ENCODE assay signal across 9 cellular contexts in genomic region chr22:40818747-40819662, GRCh38. TPM values are rescaled to one million over a fixed set of nuclear protein-coding genes. Genes with fewer than 3 reads are reported as not detected.
DNase-seq lines count a peak whose midpoint lies in the region; ATAC-seq, FAIRE-seq and TF ChIP-seq lines count a peak whose summit lies in the region.
"Had no signal": no experiment of that assay in that cellular context is flagged by ENCODE, and none has a peak within 500 bp of the region (broad histone marks: within the 10 kb centered on the region; RNA-seq: fewer than 3 reads in every experiment).

TSS of gene SLC25A17 (minus strand) at chr22:40819346. CDS start at chr22:40819248, 98 bp downstream.

- peak within 1 kb of the TSS; percentile 83 for H3K27ac ChIP-seq in C4-2B
- H3K27ac ChIP-seq in endodermal cell (ENCODE audit: low read depth, low read length): peak within 1 kb of the TSS; percentile 72
- peak within 1 kb of the TSS; percentile 59 for H3K27ac ChIP-seq in mesendoderm (ENCODE audit: low read depth, low read length)

- H2AK5ac ChIP-seq in mesendoderm (ENCODE audit: low read length): no peak within 1 kb of the TSS

- H3K27ac Mint-ChIP-seq in endodermal cell: peak within 1 kb of the TSS; percentile 97

- H3K27me3 ChIP-seq in endodermal cell (ENCODE audit: control insufficient read depth, insufficient read depth, low read length, poor library complexity, severe bottlenecking) (no peaks in the 10 kb centered on the region), mesendoderm (ENCODE audit: insufficient read depth, low read length, poor library complexity) (no peaks in the 10 kb centered on the region)

- H3K79me2 ChIP-seq in mesendoderm (ENCODE audit: control insufficient read depth, insufficient read depth, low read length): peaks cover 24% of the 10 kb centered on the region

- H3K79me1 ChIP-seq in mesendoderm (ENCODE audit: low read length): peaks cover 14% of the 10 kb centered on the region

- peaks cover 19% of the 10 kb centered on the region for H3K4me1 Mint-ChIP-seq in endodermal cell

- no peaks in the 10 kb centered on the region for H3K27me3 Mint-ChIP-seq in endodermal cell (ENCODE audit: insufficient read depth)

- H3K9me3 Mint-ChIP-seq in endodermal cell: no peaks in the 10 kb centered on the region

- peak within 1 kb of the TSS; percentile 90 for H3K4me3 Mint-ChIP-seq in endodermal cell

- no peaks in the 10 kb centered on the region for H3K9me3 ChIP-seq in endodermal cell (ENCODE audit: control insufficient read depth, low read length)

- FAIRE-seq in HTR-8/SVneo (lab: Jason Lieb, UNC): no peak
- FAIRE-seq: endometrium had no signal

- peak within 1 kb of the TSS; percentile 72 for H3K4me2 ChIP-seq in mesendoderm (ENCODE audit: low read length)

- no peaks in the 10 kb centered on the region for H3K4me1 ChIP-seq in endodermal cell (ENCODE audit: control insufficient read depth, insufficient read depth, low read length)
- peaks cover 2% of the 10 kb centered on the region for H3K4me1 ChIP-seq in mesendoderm (ENCODE audit: control insufficient read depth, low read depth, low read length)

- H4K5ac ChIP-seq in mesendoderm (ENCODE audit: low read length): no peak within 1 kb of the TSS

- H3K36me3 ChIP-seq in endodermal cell (ENCODE audit: control insufficient read depth, insufficient read depth, low read length) (peaks cover 27% of the 10 kb centered on the region), mesendoderm (ENCODE audit: control insufficient read depth, insufficient read depth, low read length) (no peaks in the 10 kb centered on the region)

- TF ChIP-seq CTCF in C4-2B (conservative IDR thresholded peaks at IDR 0.05): peak; percentile 55
- peak; percentile 69 for TF ChIP-seq CTCF in endodermal cell (conservative IDR thresholded peaks at IDR 0.05)

- H3K4me3 ChIP-seq in endodermal cell (ENCODE audit: low read length): peak within 1 kb of the TSS; percentile 97
- H3K4me3 ChIP-seq in mesendoderm (ENCODE audit: low read length): peak within 1 kb of the TSS; percentile 97

- ATAC-seq in GM19397 (IDR thresholded peaks at IDR 0.05; ENCODE audit: unreplicated experiment): peak; percentile 64

- H3K9ac ChIP-seq in endodermal cell (ENCODE audit: extremely low read depth, low read length, poor library complexity, severe bottlenecking) (peak within 1 kb of the TSS; percentile 87), mesendoderm (ENCODE audit: low read length) (peak within 1 kb of the TSS; percentile 96)

- H3K4ac ChIP-seq in mesendoderm (ENCODE audit: low read depth, low read length): peak within 1 kb of the TSS; percentile 17

- no peak within 1 kb of the TSS for H2BK120ac ChIP-seq in mesendoderm (ENCODE audit: low read depth, low read length)

- H3K56ac ChIP-seq in mesendoderm (ENCODE audit: low read length): peak within 1 kb of the TSS; percentile 95

- WGBS in endodermal cell (ENCODE audit: insufficient coverage in 1 of 2, insufficient read length in 1 of 2), 2 experiments: 0% methylated on average over 19 to 60 of the region's 61 CpGs
- no CpG with 5 or more reads among the region's 61 CpGs for WGBS in mesendoderm (ENCODE audit: extremely low coverage, insufficient coverage, low lambda C conversion rate)

- peak within 1 kb of the TSS; percentile 27 for H2BK5ac ChIP-seq in mesendoderm (ENCODE audit: low read length)

- H4K8ac ChIP-seq in mesendoderm (ENCODE audit: low read depth, low read length): no peak within 1 kb of the TSS

- peaks cover 21% of the 10 kb centered on the region for H3K36me3 Mint-ChIP-seq in endodermal cell (ENCODE audit: low read depth)

- H3K18ac ChIP-seq in mesendoderm (ENCODE audit: low read length): peak within 1 kb of the TSS; percentile 72

- H3K23ac ChIP-seq in mesendoderm (ENCODE audit: low read length): peak within 1 kb of the TSS; percentile 54

- peak; percentile 88 for DNase-seq in HTR-8/SVneo (ENCODE audit: insufficient read length, low spot score)
- DNase-seq in NK-92 treated with Interleukin-12 subunit alpha and Interleukin-12 subunit beta, amount 100 ng/mL, for 24 hours (lab: John Stamatoyannopoulos, UW): peak; percentile 83
- DNase-seq in activated CD8-positive, alpha-beta memory T cell treated with anti-CD3 and anti-CD28 coated beads for 4 hours (ENCODE audit: low read depth in 2 of 2): peak; percentile 78 to 79
- DNase-seq in endodermal cell: peak; percentile 98
- peak; percentile 94 for DNase-seq in mesendoderm
- DNase-seq in stimulated activated CD8-positive, alpha-beta memory T cell treated with anti-CD3 and anti-CD28 coated beads, Interleukin-12 subunit alpha, Interleukin-12 subunit beta, amount 100 ng/mL, for 4 hours (ENCODE audit: low read depth): peak; percentile 83

- no peak within 1 kb of the TSS for H2BK15ac ChIP-seq in mesendoderm (replicated peaks; ENCODE audit: low read depth)

RNA-seq across cellular contexts. Expression of gene SLC25A17, which starts in this region (rescaled TPM):
- 10 to 100 TPM; 25.4 to 29.4 TPM for total RNA-seq in endodermal cell
- polyA plus RNA-seq in endodermal cell (2013, experiment 1 of 2): 24.3 TPM
- 23.4 TPM for polyA plus RNA-seq in endodermal cell (2013, experiment 2 of 2)
- polyA plus RNA-seq in mesendoderm (2013, experiment 1 of 2): 29.0 TPM
- polyA plus RNA-seq in mesendoderm (2013, experiment 2 of 2): 28.7 TPM

Comparison
In these comparisons a context has a peak if more than half of its experiments do, and no peak if none do; other contexts are left out.
1. Peak in every context shown above with its lines: DNase-seq, ATAC-seq, H3K4me3 ChIP-seq and H3K27ac ChIP-seq.